8 cellular contexts compared by ENCODE assay signal in genomic region chr12:3872800-3873636, GRCh38. TPM values are rescaled to one million over a fixed set of nuclear protein-coding genes. Genes with fewer than 3 reads are reported as not detected.
DNase-seq lines count a peak whose midpoint lies in the region; ATAC-seq, FAIRE-seq and TF ChIP-seq lines count a peak whose summit lies in the region.

A gene with protein sequence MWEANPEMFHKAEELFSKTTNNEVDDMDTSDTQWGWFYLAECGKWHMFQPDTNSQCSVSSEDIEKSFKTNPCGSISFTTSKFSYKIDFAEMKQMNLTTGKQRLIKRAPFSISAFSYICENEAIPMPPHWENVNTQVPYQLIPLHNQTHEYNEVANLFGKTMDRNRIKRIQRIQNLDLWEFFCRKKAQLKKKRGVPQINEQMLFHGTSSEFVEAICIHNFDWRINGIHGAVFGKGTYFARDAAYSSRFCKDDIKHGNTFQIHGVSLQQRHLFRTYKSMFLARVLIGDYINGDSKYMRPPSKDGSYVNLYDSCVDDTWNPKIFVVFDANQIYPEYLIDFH (minus strand): TSS chr12:3873399. CDS start chr12:3873229, 170 bp downstream.

- DNase-seq in GM10266 (ENCODE audit: extremely low spot score) = peak; percentile 88
- DNase-seq in NCI-H128 (lab: John Stamatoyannopoulos, UW; ENCODE audit: unreplicated experiment) = peak; percentile 89
- peak; percentile 98 for DNase-seq in activated naive CD8-positive, alpha-beta T cell treated with anti-CD3 and anti-CD28 coated beads, Interleukin-2, amount 10 ng/mL, durations not matched to agents 7 days and 5 days
- peak; percentile 100 for DNase-seq in Right ventricle myocardium inferior (ENCODE audit: missing footprints)
- DNase-seq in pancreas = peak; percentile 95 to 97 (median 96)
- peak; percentile 97 to 98 for DNase-seq in tibial nerve (ENCODE audit: low spot score in 2 of 2)

- FAIRE-seq in pancreas (lab: Jason Lieb, UNC) = peak; percentile 93

- peaks cover 19% of the 10 kb centered on the region for H3K36me3 Mint-ChIP-seq in activated naive CD8-positive, alpha-beta T cell treated with anti-CD3 and anti-CD28 coated beads, Interleukin-2, amount 10 ng/mL, durations not matched to agents 7 days and 5 days

- peaks cover 4% of the 10 kb centered on the region for H3K9me3 Mint-ChIP-seq in activated naive CD8-positive, alpha-beta T cell treated with anti-CD3 and anti-CD28 coated beads, Interleukin-2, amount 10 ng/mL, durations not matched to agents 7 days and 5 days

- peaks cover 20% of the 10 kb centered on the region; the same call in 1 of the 2 replicates for H3K79me2 ChIP-seq in SU-DHL-6 (ENCODE audit: insufficient read depth, low read length)

- H3K4me3 Mint-ChIP-seq in activated naive CD8-positive, alpha-beta T cell treated with anti-CD3 and anti-CD28 coated beads, Interleukin-2, amount 10 ng/mL, durations not matched to agents 7 days and 5 days = peak within 1 kb of the TSS; percentile 98

- H3K27ac Mint-ChIP-seq in activated naive CD8-positive, alpha-beta T cell treated with anti-CD3 and anti-CD28 coated beads, Interleukin-2, amount 10 ng/mL, durations not matched to agents 7 days and 5 days = peak within 1 kb of the TSS; percentile 97

- H3K9me3 ChIP-seq in SU-DHL-6 (ENCODE audit: insufficient read depth, low read length) = no peaks in the 10 kb centered on the region
- no peaks in the 10 kb centered on the region for H3K9me3 ChIP-seq in pancreas
- no peaks in the 10 kb centered on the region for H3K9me3 ChIP-seq in tibial nerve

- H3K9me2 ChIP-seq in SU-DHL-6 (replicated peaks; ENCODE audit: insufficient read depth, low read length) = no peaks in the 10 kb centered on the region

- H3K9ac ChIP-seq in SU-DHL-6 (ENCODE audit: low read length) = peak within 1 kb of the TSS; percentile 62

- H3K4me2 ChIP-seq in SU-DHL-6 (ENCODE audit: low read depth, low read length, poor library complexity, severe bottlenecking) = peak within 1 kb of the TSS; percentile 72

- no peaks in the 10 kb centered on the region for H4K20me1 ChIP-seq in SU-DHL-6 (ENCODE audit: low read depth, low read length)

- H3K27me3 Mint-ChIP-seq in activated naive CD8-positive, alpha-beta T cell treated with anti-CD3 and anti-CD28 coated beads, Interleukin-2, amount 10 ng/mL, durations not matched to agents 7 days and 5 days = no peaks in the 10 kb centered on the region

- H3K27me3 ChIP-seq in SU-DHL-6 (ENCODE audit: low read length) (no peaks in the 10 kb centered on the region), pancreas (no peaks in the 10 kb centered on the region), tibial nerve (no peaks in the 10 kb centered on the region)

- 0 to 1% methylated on average over 48 to 55 of the region's 55 CpGs for WGBS in pancreas, 2 donors
- 1% methylated on average over 50 to 55 of the region's 55 CpGs for WGBS in tibial nerve, 2 donors

- intact Hi-C loops in Right ventricle myocardium inferior (cut with DNase I) = loop anchor here (10.0 kb wide), 1 partner anchor 662 kb away; the partner anchor contains the start of gene RAD51AP1
- intact Hi-C loops in pancreas (cut with DNase I) = no loop called here

- TF ChIP-seq EP300 in tibial nerve (IDR thresholded peaks at IDR 0.05) = peak in 1 of 2 donors; percentile 81

- peaks cover 37% of the 10 kb centered on the region for H3K4me1 Mint-ChIP-seq in activated naive CD8-positive, alpha-beta T cell treated with anti-CD3 and anti-CD28 coated beads, Interleukin-2, amount 10 ng/mL, durations not matched to agents 7 days and 5 days

- peak in 1 of 2 donors; percentile 58 for TF ChIP-seq POLR2A in tibial nerve (IDR thresholded peaks at IDR 0.05)

- peak within 1 kb of the TSS; percentile 64 for H3K27ac ChIP-seq in SU-DHL-6 (ENCODE audit: low read depth, low read length)
- peak within 1 kb of the TSS; percentile 62 to 89 (median 81) for H3K27ac ChIP-seq in pancreas
- peak within 1 kb of the TSS; percentile 93 to 96 (median 94) for H3K27ac ChIP-seq in tibial nerve

- peak within 1 kb of the TSS; percentile 91 for H2AFZ ChIP-seq in SU-DHL-6 (ENCODE audit: low read depth, low read length, severe bottlenecking)

- no peaks in the 10 kb centered on the region for H3K36me3 ChIP-seq in SU-DHL-6 (ENCODE audit: low read length)
- H3K36me3 ChIP-seq in pancreas = no peaks in the 10 kb centered on the region
- H3K36me3 ChIP-seq in tibial nerve = no peaks in the 10 kb centered on the region

- H3K4me3 ChIP-seq in SU-DHL-6 (ENCODE audit: insufficient read depth, low read length, poor library complexity, severe bottlenecking) (peak within 1 kb of the TSS; percentile 62), pancreas (peak within 1 kb of the TSS; percentile 51 to 57 (median 52)), tibial nerve (peak within 1 kb of the TSS; percentile 64 to 78 (median 67))

- H3K4me1 ChIP-seq in pancreas (peaks cover 4 to 9% (median 7%) of the 10 kb centered on the region in 3 donors), tibial nerve (peaks cover 0 to 34% (median 13%) of the 10 kb centered on the region in 4 donors)

- ATAC-seq in HG02642 (IDR thresholded peaks at IDR 0.05; ENCODE audit: poor library complexity, unreplicated experiment) = peak; percentile 97
- peak; percentile 90 for ATAC-seq in activated naive CD8-positive, alpha-beta T cell treated with anti-CD3 and anti-CD28 coated beads, Interleukin-2, amount 10 ng/mL, durations not matched to agents 7 days and 5 days (ENCODE audit: low read depth)
- ATAC-seq in Right ventricle myocardium inferior = peak; percentile 100
- peak; percentile 98 to 100 (median 99) for ATAC-seq in pancreas

- POLR2A ChIA-PET in activated naive CD8-positive, alpha-beta T cell treated with anti-CD3 and anti-CD28 coated beads, Interleukin-2, amount 10 ng/mL, durations not matched to agents 7 days and 5 days (lab: Charles Lee) = interaction anchor here (0.7 to 1.6 kb wide), 10 partner anchors 10 to 403 kb away, joined by 3 to 10 read pairs (median 4); partner anchors contain the start of gene CCND2

- no peaks in the 10 kb centered on the region; the same call in 1 of the 2 replicates for H3F3A ChIP-seq in SU-DHL-6 (ENCODE audit: insufficient read depth)

- no peak for TF ChIP-seq CTCF in GM10266 (IDR thresholded peaks at IDR 0.05; ENCODE audit: control insufficient read depth, insufficient read depth, low read depth, missing control alignments)
- TF ChIP-seq CTCF in SU-DHL-6 (IDR thresholded peaks at IDR 0.05; ENCODE audit: insufficient read depth, low read length, poor library complexity, severe bottlenecking) = no peak
- TF ChIP-seq CTCF in pancreas (IDR thresholded peaks at IDR 0.05) = no peak
- TF ChIP-seq CTCF in tibial nerve (IDR thresholded peaks at IDR 0.05) = peak in 1 of 5 experiments; percentile 13

RNA-seq across cellular contexts. Expression of the gene that starts here (rescaled TPM):
- total RNA-seq in activated naive CD8-positive, alpha-beta T cell treated with anti-CD3 and anti-CD28 coated beads, Interleukin-2, amount 10 ng/mL, durations not matched to agents 7 days and 5 days = 10 to 100 TPM; 40.2 to 40.7 TPM
- total RNA-seq in Right ventricle myocardium inferior (5.5 TPM), pancreas (1 to 10 TPM; 2.8 to 8.2 (median 5.3) TPM), tibial nerve (10 to 100 TPM in 1 of 4 donors, 1 to 10 TPM in 3; 4.3 to 10.7 (median 5.7) TPM)
- 1 to 10 TPM; 1.4 to 3.6 TPM for polyA plus RNA-seq in pancreas

Comparison
In these comparisons a context has a peak if more than half of its experiments do, and no peak if none do; other contexts are left out.
1. Peak in every context shown above with its lines: DNase-seq, ATAC-seq, H3K4me3 ChIP-seq and H3K27ac ChIP-seq.